Comparison of ENCODE assay signal across 11 cellular contexts in genomic region chr17:55705847-55706246, GRCh38. TPM values are rescaled to one million over a fixed set of nuclear protein-coding genes. Genes with fewer than 3 reads are reported as not detected.
DNase-seq lines count a peak whose midpoint lies in the region; ATAC-seq, FAIRE-seq and TF ChIP-seq lines count a peak whose summit lies in the region.
"Had no signal": no experiment of that assay in that cellular context is flagged by ENCODE, and none has a peak within 500 bp of the region (broad histone marks: within the 10 kb centered on the region; RNA-seq: fewer than 3 reads in every experiment).

No MANE protein-coding gene starts in this region.

- CTCF ChIA-PET in T-cell (lab: Charles Lee): no interaction called here

- H3K36me3 Mint-ChIP-seq in T-cell: no peaks in the 10 kb centered on the region

- DNase-seq in MV-4-11 (lab: John Stamatoyannopoulos, UW) (peak; percentile 19), T-cell (no peak), T-helper 2 cell (no peak), NCI-H446 (lab: John Stamatoyannopoulos, UW) (no peak), H54 (ENCODE audit: insufficient read length, low spot score) (no peak)
- DNase-seq: COR-L47 had no signal

- no peak overlapping the region for H3K4me3 Mint-ChIP-seq in T-cell
- H3K4me3 Mint-ChIP-seq: central memory CD8-positive, alpha-beta T cell had no signal

- no peak overlapping the region for H3K27ac Mint-ChIP-seq in T-cell

- no peak overlapping the region for H3K9ac ChIP-seq in liver (ENCODE audit: low read depth in 1 of 2, low read length in 2 of 2)

- FAIRE-seq in H54 (lab: Jason Lieb, UNC): no peak

- peak in 1 of 2 donors; percentile 27 for TF ChIP-seq RAD21 in liver (IDR thresholded peaks at IDR 0.05)

- H3K9me3 ChIP-seq in liver (ENCODE audit: control insufficient read depth in 4 of 4, low read length in 3 of 4): no peaks in the 10 kb centered on the region

- H3K27me3 Mint-ChIP-seq in T-cell: peaks cover 30 to 67% of the 10 kb centered on the region in 2 donors

- ATAC-seq in GM18519 (IDR thresholded peaks at IDR 0.05; ENCODE audit: low FRiP score, unreplicated experiment): peak; percentile 90
- ATAC-seq in HG02610 (IDR thresholded peaks at IDR 0.05; ENCODE audit: unreplicated experiment): peak; percentile 84
- no peak for ATAC-seq in T-cell (replicated peaks in 1 of 4)

- no peaks in the 10 kb centered on the region for H3K27me3 ChIP-seq in liver (ENCODE audit: control insufficient read depth in 4 of 4, insufficient read depth in 4 of 4, low read length in 3 of 4)
- H3K27me3 ChIP-seq: SJSA1 had no signal

- H3K36me3 ChIP-seq in liver (ENCODE audit: control insufficient read depth in 4 of 4, insufficient read depth in 3 of 4, low read depth in 1 of 4, low read length in 3 of 4): no peaks in the 10 kb centered on the region
- H3K36me3 ChIP-seq: SJSA1 had no signal

- TF ChIP-seq POLR2A in H54 (IDR thresholded peaks at IDR 0.05; ENCODE audit: low read depth, low read length): no peak

- POLR2A ChIA-PET in T-cell (lab: Charles Lee): no interaction called here

- H3K27ac ChIP-seq in liver (ENCODE audit: low read depth in 1 of 2, low read length in 2 of 2): peak overlapping the region in 1 of 2 donors; percentile 8
- H3K27ac ChIP-seq: SJSA1 had no signal

- no peaks in the 10 kb centered on the region for H3K9me3 Mint-ChIP-seq in T-cell
- H3K9me3 Mint-ChIP-seq: central memory CD8-positive, alpha-beta T cell had no signal

- no peak for TF ChIP-seq CTCF in liver (IDR thresholded peaks at IDR 0.05; ENCODE audit: low read depth, low read length, missing input control)

- peaks cover 0 to 6% (median 4%) of the 10 kb centered on the region in 4 donors for H3K4me1 ChIP-seq in liver (ENCODE audit: control insufficient read depth in 4 of 4, insufficient read depth in 4 of 4, low read length in 3 of 4)

- H3K4me1 Mint-ChIP-seq in T-cell: no peaks in the 10 kb centered on the region
- H3K4me1 Mint-ChIP-seq: central memory CD8-positive, alpha-beta T cell had no signal

- H3K4me3 ChIP-seq in liver (ENCODE audit: low read depth in 1 of 3, low read length in 3 of 3): no peak overlapping the region
- H3K4me3 ChIP-seq: SJSA1 had no signal

TF ChIP-seq in liver, 16 proteins besides CTCF, POLR2A, EP300 and RAD21:
- TF ChIP-seq, protein P1, sequence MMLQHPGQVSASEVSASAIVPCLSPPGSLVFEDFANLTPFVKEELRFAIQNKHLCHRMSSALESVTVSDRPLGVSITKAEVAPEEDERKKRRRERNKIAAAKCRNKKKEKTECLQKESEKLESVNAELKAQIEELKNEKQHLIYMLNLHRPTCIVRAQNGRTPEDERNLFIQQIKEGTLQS (IDR thresholded peaks at IDR 0.05): peak; percentile 89
- TF ChIP-seq NR2F2 (IDR thresholded peaks at IDR 0.05) (no peak), YY1 (IDR thresholded peaks at IDR 0.05) (peak; percentile 61), HNF4A (conservative IDR thresholded peaks at IDR 0.05) (peak in 1 of 2 donors; percentile 52), RXRA (IDR thresholded peaks at IDR 0.05) (peak in 1 of 2 donors; percentile 43), FOXA2 (IDR thresholded peaks at IDR 0.05) (peak; percentile 79), EGR1 (IDR thresholded peaks at IDR 0.05; ENCODE audit: low read depth in 2 of 2) (no peak), JUND (IDR thresholded peaks at IDR 0.05) (peak; percentile 73 to 93)

RNA-seq across cellular contexts. Expression of gene TMEM100, which starts 16.8 kb away (rescaled TPM):
- total RNA-seq in liver (1 to 10 TPM in 1 of 2 donors, under 1 TPM in 1; 0.09 to 4.8 TPM), T-cell (under 1 TPM in 1 of 5 donors, not detected in 4; 0.35 TPM)
- polyA plus RNA-seq in liver: 1 to 10 TPM; 2.2 to 2.4 TPM

RNA-seq across cellular contexts. Expression of gene PCTP, which starts 45.0 kb away (rescaled TPM):
- total RNA-seq in liver (10 to 100 TPM; 25.0 to 79.0 TPM), T-cell (1 to 10 TPM; 2.8 to 3.6 (median 3.3) TPM)
- 10 to 100 TPM; 38.6 to 73.0 TPM for polyA plus RNA-seq in liver

Comparison
In these comparisons a context has a peak if more than half of its experiments do, and no peak if none do; other contexts are left out.
1. ATAC-seq: peak in GM18519 (single experiment) and HG02610 (single experiment); none in T-cell (0 of 4).
2. RNA of gene PCTP, which starts 45.0 kb away (total RNA-seq): 25.0 to 79.0 TPM in liver; 2.8 to 3.6 TPM in T-cell; every median in the first group is over 4 times any median in the second.